In the genomic region with DNA sequence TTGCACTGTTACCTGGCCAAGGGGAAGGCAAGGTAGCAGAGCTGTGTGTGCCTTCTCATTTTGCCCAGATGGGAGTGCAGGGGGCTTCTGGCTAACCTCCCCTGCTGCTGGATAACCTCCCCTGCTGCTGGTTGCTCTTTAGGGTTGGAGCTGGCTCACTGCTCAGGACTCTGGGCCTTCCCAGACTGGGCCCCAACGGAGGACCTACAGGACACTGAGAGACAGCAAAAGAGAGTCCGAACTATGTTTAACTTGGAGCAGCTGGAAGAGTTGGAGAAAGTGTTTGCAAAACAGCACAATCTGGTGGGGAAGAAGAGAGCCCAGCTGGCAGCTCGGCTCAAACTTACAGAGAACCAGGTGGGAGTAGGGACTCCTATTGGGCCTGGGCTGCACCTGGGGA, we compare ENCODE assay signal across 1 cellular context.
TF ChIP-seq lines count a peak whose summit lies in the region.

No MANE protein-coding gene starts in this region.

TF ChIP-seq in HepG2, 621 proteins besides CTCF, POLR2A, EP300 and RAD21:
- TF ChIP-seq ZNF383 (CRISPR knock-in tag; IDR thresholded peaks at IDR 0.05; ENCODE audit: borderline replicate concordance) (no peak), ZNF780A (CRISPR knock-in tag; IDR thresholded peaks at IDR 0.05) (no peak), RXRB (CRISPR knock-in tag; IDR thresholded peaks at IDR 0.05; ENCODE audit: borderline replicate concordance) (no peak), ZNF644 (CRISPR knock-in tag; IDR thresholded peaks at IDR 0.05; ENCODE audit: low read depth) (no peak; the same call in 1 of the 2 replicates), MAFG (CRISPR knock-in tag; IDR thresholded peaks at IDR 0.05) (no peak), ZNF317 (CRISPR knock-in tag; IDR thresholded peaks at IDR 0.05) (0 out of 2 replicates have a peak, but pooled peaks have one; percentile 60), SALL1 (CRISPR knock-in tag; IDR thresholded peaks at IDR 0.05) (peak; percentile 26; the same call in 1 of the 2 replicates), ZMYM3 (CRISPR knock-in tag; IDR thresholded peaks at IDR 0.05) (peak; percentile 42; the same call in 1 of the 2 replicates), ZFX (CRISPR knock-in tag; IDR thresholded peaks at IDR 0.05; ENCODE audit: low read depth) (peak; percentile 69)
- TF ChIP-seq, protein P1, sequence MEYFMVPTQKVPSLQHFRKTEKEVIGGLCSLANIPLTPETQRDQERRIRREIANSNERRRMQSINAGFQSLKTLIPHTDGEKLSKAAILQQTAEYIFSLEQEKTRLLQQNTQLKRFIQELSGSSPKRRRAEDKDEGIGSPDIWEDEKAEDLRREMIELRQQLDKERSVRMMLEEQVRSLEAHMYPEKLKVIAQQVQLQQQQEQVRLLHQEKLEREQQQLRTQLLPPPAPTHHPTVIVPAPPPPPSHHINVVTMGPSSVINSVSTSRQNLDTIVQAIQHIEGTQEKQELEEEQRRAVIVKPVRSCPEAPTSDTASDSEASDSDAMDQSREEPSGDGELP (IDR thresholded peaks at IDR 0.05; ENCODE audit: borderline replicate concordance, low read depth) = peak; percentile 56; the same call in 1 of the 2 replicates
- TF ChIP-seq, protein P2, sequence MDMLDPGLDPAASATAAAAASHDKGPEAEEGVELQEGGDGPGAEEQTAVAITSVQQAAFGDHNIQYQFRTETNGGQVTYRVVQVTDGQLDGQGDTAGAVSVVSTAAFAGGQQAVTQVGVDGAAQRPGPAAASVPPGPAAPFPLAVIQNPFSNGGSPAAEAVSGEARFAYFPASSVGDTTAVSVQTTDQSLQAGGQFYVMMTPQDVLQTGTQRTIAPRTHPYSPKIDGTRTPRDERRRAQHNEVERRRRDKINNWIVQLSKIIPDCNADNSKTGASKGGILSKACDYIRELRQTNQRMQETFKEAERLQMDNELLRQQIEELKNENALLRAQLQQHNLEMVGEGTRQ (IDR thresholded peaks at IDR 0.05; ENCODE audit: low read depth, low read length) = no peak
- TF ChIP-seq, protein P2 (CRISPR knock-in tag; IDR thresholded peaks at IDR 0.05; ENCODE audit: borderline replicate concordance) = no peak
